Comparison of ENCODE assay signal across 10 cellular contexts in genomic region chr21:44082648-44083436, GRCh38. TPM values are rescaled to one million over a fixed set of nuclear protein-coding genes. Genes with fewer than 3 reads are reported as not detected.
DNase-seq lines count a peak whose midpoint lies in the region.
"Had no signal": no experiment of that assay in that cellular context is flagged by ENCODE, and none has a peak within 500 bp of the region (broad histone marks: within the 10 kb centered on the region; RNA-seq: fewer than 3 reads in every experiment).

No MANE protein-coding gene starts in this region.

- peaks cover 93% of the 10 kb centered on the region for H3K36me3 Mint-ChIP-seq in activated T-helper 2 cell treated with anti-CD3 and anti-CD28 coated beads, Interferon-gamma antibody, Interleukin-2, Interleukin-4, amounts not matched to agents 10 μg/mL and 5 μg/mL and 100 μg/mL, durations not matched to agents 14 hours and 24 hours and 36 hours (ENCODE audit: low read depth)

- peak overlapping the region; percentile 57 for H3K4me3 Mint-ChIP-seq in activated T-helper 2 cell treated with anti-CD3 and anti-CD28 coated beads, Interferon-gamma antibody, Interleukin-2, Interleukin-4, amounts not matched to agents 10 μg/mL and 5 μg/mL and 100 μg/mL, durations not matched to agents 14 hours and 24 hours and 36 hours (ENCODE audit: low read depth)

- DNase-seq in activated CD8-positive, alpha-beta memory T cell treated with anti-CD3 and anti-CD28 coated beads, Interleukin-2, amount 50 U/mL, for 48 hours = peak; percentile 59
- no peak for DNase-seq in activated CD8-positive, alpha-beta memory T cell treated with anti-CD3 and anti-CD28 coated beads for 24 hours
- no peak for DNase-seq in activated T-helper 2 cell treated with anti-CD3 and anti-CD28 coated beads, Interferon-gamma antibody, Interleukin-2, Interleukin-4, amounts not matched to agents 10 μg/mL and 5 μg/mL and 100 μg/mL, durations not matched to agents 14 hours and 24 hours and 36 hours (ENCODE audit: low spot score)
- no peak for DNase-seq in substantia nigra (lab: John Stamatoyannopoulos, UW)
- DNase-seq in DMS53 treated with DMSO at 0.1 percent for 48 hours (lab: John Stamatoyannopoulos, UW; ENCODE audit: unreplicated experiment) = no peak
- DNase-seq in amygdala (lab: John Stamatoyannopoulos, UW) = no peak
- no peak for DNase-seq in stimulated activated CD4-positive, alpha-beta T cell treated with anti-CD3 and anti-CD28 coated beads, Interleukin-2, amount 100 ng/mL, for 48 hours
- DNase-seq: NCI-H2029 treated with DMSO at 0.1 percent for 48 hours had no signal

- intact Hi-C loops in activated T-helper 2 cell treated with anti-CD3 and anti-CD28 coated beads, Interferon-gamma antibody, Interleukin-2, Interleukin-4, amounts not matched to agents 10 μg/mL and 5 μg/mL and 100 μg/mL, durations not matched to agents 14 hours and 24 hours and 36 hours (cut with micrococcal nuclease) = loop anchor here (1.0 to 2.0 kb wide), 2 partner anchors 18 to 71 kb away; partner anchors contain the start of gene TRAPPC10

- H3K4me1 Mint-ChIP-seq in activated T-helper 2 cell treated with anti-CD3 and anti-CD28 coated beads, Interferon-gamma antibody, Interleukin-2, Interleukin-4, amounts not matched to agents 10 μg/mL and 5 μg/mL and 100 μg/mL, durations not matched to agents 14 hours and 24 hours and 36 hours (ENCODE audit: low read depth) = peaks cover 60% of the 10 kb centered on the region

- H3K27ac ChIP-seq in layer of hippocampus (ENCODE audit: low read depth, low read length) (peak overlapping the region; percentile 99), substantia nigra (ENCODE audit: low read depth, low read length, poor library complexity, severe bottlenecking) (peak overlapping the region; percentile 98)
- H3K27ac ChIP-seq: parathyroid adenoma had no signal

- H3K27ac Mint-ChIP-seq in activated T-helper 2 cell treated with anti-CD3 and anti-CD28 coated beads, Interferon-gamma antibody, Interleukin-2, Interleukin-4, amounts not matched to agents 10 μg/mL and 5 μg/mL and 100 μg/mL, durations not matched to agents 14 hours and 24 hours and 36 hours = peak overlapping the region; percentile 95

- H3K27me3 Mint-ChIP-seq in activated T-helper 2 cell treated with anti-CD3 and anti-CD28 coated beads, Interferon-gamma antibody, Interleukin-2, Interleukin-4, amounts not matched to agents 10 μg/mL and 5 μg/mL and 100 μg/mL, durations not matched to agents 14 hours and 24 hours and 36 hours (ENCODE audit: low read depth) = no peaks in the 10 kb centered on the region

- H3K27me3 ChIP-seq in layer of hippocampus (ENCODE audit: control insufficient read depth, insufficient read depth, low read length) = no peaks in the 10 kb centered on the region

- H3K9me3 Mint-ChIP-seq in activated T-helper 2 cell treated with anti-CD3 and anti-CD28 coated beads, Interferon-gamma antibody, Interleukin-2, Interleukin-4, amounts not matched to agents 10 μg/mL and 5 μg/mL and 100 μg/mL, durations not matched to agents 14 hours and 24 hours and 36 hours = no peaks in the 10 kb centered on the region

RNA-seq across cellular contexts. Expression of gene PWP2, which starts 24.4 kb away (rescaled TPM):
- 11.0 and 13.7 TPM in 2 replicates for total RNA-seq in activated T-helper 2 cell treated with anti-CD3 and anti-CD28 coated beads, Interferon-gamma antibody, Interleukin-2, Interleukin-4, amounts not matched to agents 10 μg/mL and 5 μg/mL and 100 μg/mL, durations not matched to agents 14 hours and 24 hours and 36 hours

RNA-seq across cellular contexts. Expression of gene GATD3, which starts 50.6 kb away (rescaled TPM):
- 8.8 and 11.4 TPM in 2 replicates for total RNA-seq in activated T-helper 2 cell treated with anti-CD3 and anti-CD28 coated beads, Interferon-gamma antibody, Interleukin-2, Interleukin-4, amounts not matched to agents 10 μg/mL and 5 μg/mL and 100 μg/mL, durations not matched to agents 14 hours and 24 hours and 36 hours
